Comparison of ENCODE assay signal across 19 cellular contexts in the genomic region with DNA sequence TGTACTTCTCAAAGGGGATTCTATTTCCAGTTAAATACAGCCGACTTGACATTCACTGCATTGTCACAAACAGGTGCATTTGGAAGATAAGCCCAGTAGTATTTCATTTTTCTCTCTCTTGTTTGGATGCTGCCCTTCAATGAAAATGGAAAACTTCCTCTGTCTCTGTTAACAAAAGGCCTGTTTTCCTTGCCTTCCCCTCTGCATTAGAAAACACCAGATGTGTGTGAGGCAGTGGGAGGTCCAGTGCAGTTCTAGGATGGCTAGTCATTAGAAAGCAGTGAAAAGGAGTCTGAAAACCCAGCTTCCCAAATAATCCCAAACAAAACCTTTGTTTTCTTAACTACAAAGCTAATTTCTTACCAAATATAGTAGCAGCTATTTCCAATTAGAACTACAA.
DNase-seq lines count a peak whose midpoint lies in the region; ATAC-seq, FAIRE-seq and TF ChIP-seq lines count a peak whose summit lies in the region.
"Had no signal": no experiment of that assay in that cellular context is flagged by ENCODE, and none has a peak within 500 bp of the region (broad histone marks: within the 10 kb centered on the region; RNA-seq: fewer than 3 reads in every experiment).

No MANE protein-coding gene starts in this region.

- H3K9ac ChIP-seq in neural progenitor cell, result no peak overlapping the region

- H4K20me1 ChIP-seq in neural progenitor cell (ENCODE audit: low read depth), result no peaks in the 10 kb centered on the region

- H3K9me3 ChIP-seq in A549 (no peaks in the 10 kb centered on the region), neural progenitor cell (ENCODE audit: low read depth) (peaks cover 3% of the 10 kb centered on the region), Peyer's patch (no peaks in the 10 kb centered on the region)
- H3K9me3 ChIP-seq: HAP-1, SJCRH30 had no signal

- no peak for TF ChIP-seq POLR2A in A549 (IDR thresholded peaks at IDR 0.05; ENCODE audit: low read length)
- no peak for TF ChIP-seq POLR2A in Peyer's patch (IDR thresholded peaks at IDR 0.05)

- H3K4me3 Mint-ChIP-seq in neural progenitor cell (no peak overlapping the region), chondrocyte (ENCODE audit: unreplicated experiment) (no peak overlapping the region)

- H3K4me1 ChIP-seq in A549 (no peaks in the 10 kb centered on the region), neural progenitor cell (peaks cover 14% of the 10 kb centered on the region), Peyer's patch (no peaks in the 10 kb centered on the region)
- H3K4me1 ChIP-seq: HAP-1, SJCRH30 had no signal

- CTCF ChIA-PET in A549 (lab: Yijun Ruan, JAX), result no interaction called here

- DNase-seq in A549 (ENCODE audit: low read depth in 1 of 2, low spot score in 1 of 2) (no peak), NCI-H345 (lab: John Stamatoyannopoulos, UW) (peak; percentile 6), globus pallidus (ENCODE audit: low spot score) (peak; percentile 67), neural progenitor cell (ENCODE audit: low spot score) (peak; percentile 39), HTR-8/SVneo (ENCODE audit: insufficient read length, low spot score) (no peak), chondrocyte (ENCODE audit: low spot score) (no peak), Peyer's patch (no peak)
- DNase-seq: COR-L47, DMS53, NCI-H1092, NCI-H187, NCI-H510A, SJCRH30 had no signal

- peak; percentile 32 for FAIRE-seq in A549 (lab: Jason Lieb, UNC)
- FAIRE-seq in HTR-8/SVneo (lab: Jason Lieb, UNC), result no peak
- FAIRE-seq: GM12878, GM18507 had no signal

- no peaks in the 10 kb centered on the region for H3K36me3 Mint-ChIP-seq in neural progenitor cell
- no peaks in the 10 kb centered on the region for H3K36me3 Mint-ChIP-seq in chondrocyte (ENCODE audit: low read depth)

- H3K27me3 ChIP-seq in neural progenitor cell, result no peaks in the 10 kb centered on the region
- no peaks in the 10 kb centered on the region for H3K27me3 ChIP-seq in Peyer's patch
- H3K27me3 ChIP-seq: SJCRH30 had no signal

- H3K4me3 ChIP-seq in A549 (no peak overlapping the region), neural progenitor cell (no peak overlapping the region), Peyer's patch (no peak overlapping the region)
- H3K4me3 ChIP-seq: GM12878, HAP-1, SJCRH30 had no signal

- H3K36me3 ChIP-seq in neural progenitor cell (no peaks in the 10 kb centered on the region), Peyer's patch (no peaks in the 10 kb centered on the region)
- H3K36me3 ChIP-seq: HAP-1, SJCRH30 had no signal

- ATAC-seq in A549, result no peak
- no peak for ATAC-seq in HG02610 (IDR thresholded peaks at IDR 0.05; ENCODE audit: unreplicated experiment)
- ATAC-seq: GM12878 had no signal

- TF ChIP-seq RAD21 in A549 (conservative IDR thresholded peaks at IDR 0.05 in 1 of 2, IDR thresholded peaks at IDR 0.05 in 1 of 2), result no peak

- H3K4me1 Mint-ChIP-seq in neural progenitor cell (peaks cover 13% of the 10 kb centered on the region), chondrocyte (ENCODE audit: low read depth) (no peaks in the 10 kb centered on the region)

- TF ChIP-seq EP300 in A549 (IDR thresholded peaks at IDR 0.05), result no peak

- POLR2A ChIA-PET in A549 (lab: Yijun Ruan, JAX), result no interaction called here

- no peak overlapping the region for H3K27ac Mint-ChIP-seq in neural progenitor cell
- H3K27ac Mint-ChIP-seq in chondrocyte (ENCODE audit: unreplicated experiment), result no peak overlapping the region

- H3F3A ChIP-seq in neural progenitor cell (ENCODE audit: low read depth), result peaks cover 10% of the 10 kb centered on the region

- TF ChIP-seq CTCF in A549 (IDR thresholded peaks at IDR 0.05) (no peak), neural progenitor cell (IDR thresholded peaks at IDR 0.05) (no peak), chondrocyte (IDR thresholded peaks at IDR 0.05) (no peak), Peyer's patch (IDR thresholded peaks at IDR 0.05) (no peak)

- no peak overlapping the region for H3K4me2 ChIP-seq in A549
- H3K4me2 ChIP-seq in neural progenitor cell, result peak overlapping the region; percentile 46

- H3K9me3 Mint-ChIP-seq in neural progenitor cell (peaks cover 5% of the 10 kb centered on the region), chondrocyte (ENCODE audit: low read depth) (peaks cover 13% of the 10 kb centered on the region)

- H2AFZ ChIP-seq in neural progenitor cell (replicated peaks), result no peak overlapping the region

- H3K27me3 Mint-ChIP-seq in neural progenitor cell (ENCODE audit: insufficient read depth, low read depth) (peaks cover 2% of the 10 kb centered on the region), chondrocyte (ENCODE audit: low read depth) (peaks cover 1% of the 10 kb centered on the region)

- H3K27ac ChIP-seq in A549 (no peak overlapping the region), neural progenitor cell (peak overlapping the region; percentile 2), Peyer's patch (no peak overlapping the region)
- H3K27ac ChIP-seq: C4-2B, RWPE1, SJCRH30 had no signal

- whole genome bisulfite sequencing in A549 (ENCODE audit: missing lambda C conversion rate), result 9% methylated on average over 1 of the region's 1 CpG

- no peaks in the 10 kb centered on the region for H3K79me2 ChIP-seq in neural progenitor cell (ENCODE audit: low read depth)

TF ChIP-seq in A549, 52 proteins besides CTCF, POLR2A, EP300 and RAD21:
- TF ChIP-seq, protein P1, sequence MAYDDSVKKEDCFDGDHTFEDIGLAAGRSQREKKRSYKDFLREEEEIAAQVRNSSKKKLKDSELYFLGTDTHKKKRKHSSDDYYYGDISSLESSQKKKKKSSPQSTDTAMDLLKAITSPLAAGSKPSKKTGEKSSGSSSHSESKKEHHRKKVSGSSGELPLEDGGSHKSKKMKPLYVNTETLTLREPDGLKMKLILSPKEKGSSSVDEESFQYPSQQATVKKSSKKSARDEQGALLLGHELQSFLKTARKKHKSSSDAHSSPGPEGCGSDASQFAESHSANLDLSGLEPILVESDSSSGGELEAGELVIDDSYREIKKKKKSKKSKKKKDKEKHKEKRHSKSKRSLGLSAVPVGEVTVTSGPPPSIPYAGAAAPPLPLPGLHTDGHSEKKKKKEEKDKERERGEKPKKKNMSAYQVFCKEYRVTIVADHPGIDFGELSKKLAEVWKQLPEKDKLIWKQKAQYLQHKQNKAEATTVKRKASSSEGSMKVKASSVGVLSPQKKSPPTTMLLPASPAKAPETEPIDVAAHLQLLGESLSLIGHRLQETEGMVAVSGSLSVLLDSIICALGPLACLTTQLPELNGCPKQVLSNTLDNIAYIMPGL (CRISPR knock-in tag; IDR thresholded peaks at IDR 0.05; ENCODE audit: borderline replicate concordance), result no peak
- no peak for TF ChIP-seq RFX5 (IDR thresholded peaks at IDR 0.05)
- TF ChIP-seq, protein P2, sequence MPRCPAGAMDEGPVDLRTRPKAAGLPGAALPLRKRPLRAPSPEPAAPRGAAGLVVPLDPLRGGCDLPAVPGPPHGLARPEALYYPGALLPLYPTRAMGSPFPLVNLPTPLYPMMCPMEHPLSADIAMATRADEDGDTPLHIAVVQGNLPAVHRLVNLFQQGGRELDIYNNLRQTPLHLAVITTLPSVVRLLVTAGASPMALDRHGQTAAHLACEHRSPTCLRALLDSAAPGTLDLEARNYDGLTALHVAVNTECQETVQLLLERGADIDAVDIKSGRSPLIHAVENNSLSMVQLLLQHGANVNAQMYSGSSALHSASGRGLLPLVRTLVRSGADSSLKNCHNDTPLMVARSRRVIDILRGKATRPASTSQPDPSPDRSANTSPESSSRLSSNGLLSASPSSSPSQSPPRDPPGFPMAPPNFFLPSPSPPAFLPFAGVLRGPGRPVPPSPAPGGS (IDR thresholded peaks at IDR 0.05), result no peak
- no peak for TF ChIP-seq MYC (IDR thresholded peaks at IDR 0.05; ENCODE audit: borderline replicate concordance, low read length)
- TF ChIP-seq RCOR1 (IDR thresholded peaks at IDR 0.05; ENCODE audit: low read depth, low read length), result no peak
- TF ChIP-seq CBX2 (IDR thresholded peaks at IDR 0.05; ENCODE audit: borderline replicate concordance, low read depth), result no peak
TF ChIP-seq in A549: peak in this region for 0.

Comparison
In these comparisons a context has a peak if more than half of its experiments do, and no peak if none do; other contexts are left out.
1. DNase-seq: peak in NCI-H345 (single experiment), globus pallidus (single experiment) and neural progenitor cell (single experiment); none in A549 (0 of 2), HTR-8/SVneo (single experiment), chondrocyte (single experiment) and Peyer's patch (0 of 3).